ENCODE assay signal across 33 cellular contexts in the genomic region with DNA sequence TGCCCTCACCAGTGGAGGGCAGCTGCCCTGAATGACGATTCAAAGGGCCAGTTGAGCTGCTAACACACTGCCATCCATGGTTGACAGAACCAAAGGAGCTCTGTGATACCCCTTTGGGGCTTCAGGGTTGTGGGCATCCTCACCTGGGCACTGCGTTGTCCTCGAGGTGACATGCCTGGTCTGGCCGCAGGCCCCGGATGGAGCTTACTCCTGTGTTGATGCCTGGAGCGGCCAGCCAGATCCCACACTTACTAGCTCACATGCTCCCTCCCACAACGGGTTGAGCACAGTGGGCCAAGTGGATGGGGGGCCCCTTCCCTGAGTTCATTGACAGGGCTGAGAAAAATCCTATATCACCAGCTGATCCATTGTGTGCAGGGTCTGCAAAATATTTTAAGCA.
"Had no signal": no experiment of that assay in that cellular context is flagged by ENCODE, and none has a peak within 500 bp of the region (broad histone marks: within the 10 kb centered on the region; RNA-seq: fewer than 3 reads in every experiment).

No MANE protein-coding gene starts in this region.

- H3K4me3 Mint-ChIP-seq: activated CD4-positive, alpha-beta memory T cell treated with anti-CD3 and anti-CD28 coated beads for 36 hours; activated CD4-positive, alpha-beta T cell treated with anti-CD3 and anti-CD28 coated beads, Interleukin-2, amount 10 ng/mL, durations not matched to agents 7 days and 5 days; activated CD8-positive, alpha-beta memory T cell treated with anti-CD3 and anti-CD28 coated beads, Interleukin-2, amount 10 ng/mL, durations not matched to agents 7 days and 5 days; activated naive CD4-positive, alpha-beta T cell treated with anti-CD3 and anti-CD28 coated beads, Interleukin-2, amount 10 ng/mL, durations not matched to agents 7 days and 5 days; activated naive CD8-positive, alpha-beta T cell; activated naive CD8-positive, alpha-beta T cell treated with anti-CD3 and anti-CD28 coated beads, Interleukin-2, amount 50 U/mL, for 24 hours had no signal

- H3K27me3 ChIP-seq: brain microvascular endothelial cell, MG63, Peyer's patch had no signal

- ATAC-seq: activated CD8-positive, alpha-beta memory T cell treated with anti-CD3 and anti-CD28 coated beads, Interleukin-2, amount 10 ng/mL, durations not matched to agents 7 days and 5 days; activated naive CD8-positive, alpha-beta T cell treated with anti-CD3 and anti-CD28 coated beads, Interleukin-2, amount 50 U/mL, for 24 hours; SK-N-SH treated with all-trans-retinoic acid at 6 μM for 48 hours had no signal

- H3K4me1 Mint-ChIP-seq: activated CD4-positive, alpha-beta T cell treated with anti-CD3 and anti-CD28 coated beads, Interleukin-2, amount 10 ng/mL, durations not matched to agents 7 days and 5 days; activated CD8-positive, alpha-beta memory T cell treated with anti-CD3 and anti-CD28 coated beads, Interleukin-2, amount 10 ng/mL, durations not matched to agents 7 days and 5 days; activated naive CD4-positive, alpha-beta T cell treated with anti-CD3 and anti-CD28 coated beads, Interleukin-2, amount 10 ng/mL, durations not matched to agents 7 days and 5 days; activated naive CD8-positive, alpha-beta T cell treated with anti-CD3 and anti-CD28 coated beads, Interleukin-2, amount 50 U/mL, for 24 hours had no signal

- H3K27ac ChIP-seq: brain microvascular endothelial cell, Peyer's patch, WERI-Rb-1 had no signal

- H3K4me1 ChIP-seq: Peyer's patch had no signal

- H3K4me3 ChIP-seq: MG63, Peyer's patch had no signal

- H3K9me3 Mint-ChIP-seq: activated CD4-positive, alpha-beta memory T cell treated with anti-CD3 and anti-CD28 coated beads for 36 hours; activated naive CD8-positive, alpha-beta T cell treated with anti-CD3 and anti-CD28 coated beads, Interleukin-2, amount 50 U/mL, for 24 hours had no signal

- H3K36me3 ChIP-seq: brain microvascular endothelial cell, MG63, Peyer's patch, WERI-Rb-1 had no signal

- H3K36me3 Mint-ChIP-seq: activated CD4-positive, alpha-beta memory T cell treated with anti-CD3 and anti-CD28 coated beads for 36 hours; activated CD8-positive, alpha-beta memory T cell treated with anti-CD3 and anti-CD28 coated beads, Interleukin-2, amount 10 ng/mL, durations not matched to agents 7 days and 5 days; activated naive CD4-positive, alpha-beta T cell treated with anti-CD3 and anti-CD28 coated beads, Interleukin-2, amount 10 ng/mL, durations not matched to agents 7 days and 5 days; activated naive CD8-positive, alpha-beta T cell had no signal

- H3K27me3 Mint-ChIP-seq: activated CD4-positive, alpha-beta memory T cell treated with anti-CD3 and anti-CD28 coated beads for 36 hours; activated CD4-positive, alpha-beta T cell treated with anti-CD3 and anti-CD28 coated beads, Interleukin-2, amount 10 ng/mL, durations not matched to agents 7 days and 5 days; activated CD8-positive, alpha-beta memory T cell treated with anti-CD3 and anti-CD28 coated beads, Interleukin-2, amount 10 ng/mL, durations not matched to agents 7 days and 5 days; activated naive CD4-positive, alpha-beta T cell treated with anti-CD3 and anti-CD28 coated beads, Interleukin-2, amount 10 ng/mL, durations not matched to agents 7 days and 5 days; activated naive CD8-positive, alpha-beta T cell; activated naive CD8-positive, alpha-beta T cell treated with anti-CD3 and anti-CD28 coated beads, Interleukin-2, amount 50 U/mL, for 24 hours had no signal

- H3K9me3 ChIP-seq: MG63, Peyer's patch had no signal

- DNase-seq: activated CD4-positive, alpha-beta memory T cell treated with anti-CD3 and anti-CD28 coated beads for 36 hours; activated CD4-positive, alpha-beta T cell treated with anti-CD3 and anti-CD28 coated beads, Interleukin-2, amount 10 ng/mL, durations not matched to agents 7 days and 5 days; activated CD8-positive, alpha-beta memory T cell treated with anti-CD3 and anti-CD28 coated beads for 24 hours; activated CD8-positive, alpha-beta memory T cell treated with anti-CD3 and anti-CD28 coated beads, Interleukin-2, amount 10 ng/mL, durations not matched to agents 7 days and 5 days; activated CD8-positive, alpha-beta memory T cell treated with anti-CD3 and anti-CD28 coated beads, Interleukin-2, amount 50 U/mL, for 48 hours; activated effector memory CD4-positive, alpha-beta T cell treated with Interleukin-2 at 50 U/mL for 16 hours; activated naive CD4-positive, alpha-beta T cell treated with anti-CD3 and anti-CD28 coated beads, Interleukin-2, amount 10 ng/mL, durations not matched to agents 7 days and 5 days; activated naive CD8-positive, alpha-beta T cell treated with anti-CD3 and anti-CD28 coated beads, Interleukin-2, amount 50 U/mL, for 24 hours; activated T-cell treated with anti-CD3 and anti-CD28 coated beads, Interleukin-2, amount 50 U/mL, for 48 hours; anterior cingulate cortex; brain microvascular endothelial cell; central memory CD4-positive, alpha-beta T cell; Kasumi-1; KG1; MG63; NCI-H1048; NCI-H1105 treated with DMSO at 0.1 percent for 48 hours; NCI-H1436; NCI-H1694; NCI-H1930; NCI-H2081 treated with DMSO at 0.1 percent for 48 hours; NCI-H345; NCI-H524 treated with DMSO at 0.1 percent for 48 hours; Peyer's patch; RPMI8226; SIG-M5; SW 1271; T-helper 1 cell; T-helper 2 cell; T-helper 9 cell; WERI-Rb-1 had no signal

- H3K27ac Mint-ChIP-seq: activated CD4-positive, alpha-beta memory T cell treated with anti-CD3 and anti-CD28 coated beads for 36 hours; activated CD4-positive, alpha-beta T cell treated with anti-CD3 and anti-CD28 coated beads, Interleukin-2, amount 10 ng/mL, durations not matched to agents 7 days and 5 days; activated CD8-positive, alpha-beta memory T cell treated with anti-CD3 and anti-CD28 coated beads, Interleukin-2, amount 10 ng/mL, durations not matched to agents 7 days and 5 days; activated naive CD4-positive, alpha-beta T cell treated with anti-CD3 and anti-CD28 coated beads, Interleukin-2, amount 10 ng/mL, durations not matched to agents 7 days and 5 days; activated naive CD8-positive, alpha-beta T cell; activated naive CD8-positive, alpha-beta T cell treated with anti-CD3 and anti-CD28 coated beads, Interleukin-2, amount 50 U/mL, for 24 hours had no signal
